10 cellular contexts compared by ENCODE assay signal in the genomic region with DNA sequence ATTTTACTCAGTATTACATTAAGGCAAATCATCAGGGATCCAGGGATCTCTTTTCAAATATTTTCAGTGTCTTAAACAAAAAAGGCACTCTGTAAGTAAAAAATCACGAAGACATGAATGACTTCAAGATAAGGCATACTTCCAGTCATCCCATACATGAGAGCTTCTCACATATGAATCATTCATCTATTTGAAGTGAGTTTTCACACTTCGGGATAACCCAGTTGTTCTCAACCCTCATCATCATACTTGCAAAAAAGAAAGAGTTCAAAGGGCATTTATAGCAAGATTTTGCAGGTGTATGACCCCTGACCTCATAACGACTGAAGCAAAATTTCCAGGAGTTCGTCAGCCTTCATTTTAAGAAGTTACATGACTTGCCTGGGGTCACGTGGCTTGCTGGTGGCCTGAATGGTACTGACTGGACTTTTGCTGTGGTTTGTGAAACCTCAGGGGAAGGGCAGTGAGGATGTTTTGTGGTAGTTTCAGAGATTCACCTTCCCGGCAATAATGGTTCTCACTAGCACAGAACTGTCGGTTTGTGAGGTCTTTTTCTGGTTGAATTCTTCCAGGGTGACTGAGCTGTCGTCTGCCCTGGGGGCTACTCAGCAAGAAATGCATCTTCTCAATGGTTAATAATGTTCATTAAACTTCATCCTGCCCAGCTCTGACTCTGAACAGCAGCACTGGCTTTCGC.
DNase-seq lines count a peak whose midpoint lies in the region; ATAC-seq, FAIRE-seq and TF ChIP-seq lines count a peak whose summit lies in the region.
"Had no signal": no experiment of that assay in that cellular context is flagged by ENCODE, and none has a peak within 500 bp of the region (broad histone marks: within the 10 kb centered on the region; RNA-seq: fewer than 3 reads in every experiment).

No MANE protein-coding gene starts in this region.

- H3K27ac ChIP-seq in GM12878 (ENCODE audit: control insufficient read depth, insufficient read depth) (no peak overlapping the region), colonic mucosa (no peak overlapping the region)
- H3K27ac ChIP-seq: hepatocyte had no signal

- TF ChIP-seq CTCF in GM13976 (IDR thresholded peaks at IDR 0.05; ENCODE audit: borderline replicate concordance, control extremely low read depth, extremely low read depth, insufficient read depth, missing control alignments) (no peak), GM12878 (IDR thresholded peaks at IDR 0.05 in 2 of 3, conservative IDR thresholded peaks at IDR 0.05 in 1 of 3; ENCODE audit: control insufficient read depth in 2 of 3, extremely low read depth in 1 of 3, insufficient read depth in 1 of 3, low read depth in 3 of 3, low read length in 3 of 3) (no peak), endothelial cell (IDR thresholded peaks at IDR 0.05; ENCODE audit: unreplicated experiment) (no peak), colonic mucosa (IDR thresholded peaks at IDR 0.05) (no peak)

- H3K9me3 ChIP-seq in GM12878 (replicated peaks; ENCODE audit: control insufficient read depth, insufficient read depth, low read length) = no peaks in the 10 kb centered on the region
- no peaks in the 10 kb centered on the region for H3K9me3 ChIP-seq in colonic mucosa

- no peak for TF ChIP-seq RAD21 in GM12878 (IDR thresholded peaks at IDR 0.05; ENCODE audit: insufficient read depth, low read depth, low read length)

- H2AFZ ChIP-seq in GM12878 (ENCODE audit: control insufficient read depth, low read depth, low read length) = peak overlapping the region; percentile 18
- H2AFZ ChIP-seq: hepatocyte had no signal

- no peaks in the 10 kb centered on the region for H3K9me3 Mint-ChIP-seq in endothelial cell (ENCODE audit: unreplicated experiment)
- H3K9me3 Mint-ChIP-seq: T-helper 1 cell treated with Interleukin-12 subunit alpha and Interleukin-12 subunit beta and Interleukin-4 antibody, amounts not matched to agents 30 μg/mL and 1 μg/mL, for 36 hours had no signal

- RAD21 ChIA-PET in GM12878 (lab: Charles Lee; ENCODE audit: unreplicated experiment) = interaction anchor here (1.0 to 5.1 kb wide), 5 partner anchors 9 to 239 kb away, joined by 3 to 35 read pairs (median 3); no protein-coding TSS in a partner anchor

- H3K4me1 ChIP-seq in GM12878 (ENCODE audit: control insufficient read depth, insufficient read depth, low read length) (peaks cover 28% of the 10 kb centered on the region), colonic mucosa (no peaks in the 10 kb centered on the region)

- DNase-seq in GM13976 (ENCODE audit: low spot score) = peak; percentile 44
- peak; percentile 53 for DNase-seq in GM12878 (ENCODE audit: low read depth, low spot score)
- no peak for DNase-seq in endothelial cell (ENCODE audit: low spot score)
- no peak for DNase-seq in hypothalamus (lab: John Stamatoyannopoulos, UW)
- DNase-seq in colonic mucosa = no peak
- DNase-seq in iPS-NIHi11 (ENCODE audit: low spot score) = no peak

- H3K4me2 ChIP-seq in GM12878 (ENCODE audit: control insufficient read depth, insufficient read depth) = peak overlapping the region; percentile 46

- WGBS in GM12878 (ENCODE audit: insufficient coverage, insufficient replicate concordance, low lambda C conversion rate, missing lambda C conversion rate) = under 1% methylated on average over 9 of the region's 9 CpGs

- H3K27ac Mint-ChIP-seq in endothelial cell (ENCODE audit: unreplicated experiment) = no peak overlapping the region
- H3K27ac Mint-ChIP-seq: T-helper 1 cell treated with Interleukin-12 subunit alpha and Interleukin-12 subunit beta and Interleukin-4 antibody, amounts not matched to agents 30 μg/mL and 1 μg/mL, for 36 hours had no signal

- H3K36me3 ChIP-seq in GM12878 (ENCODE audit: control insufficient read depth in 2 of 2, insufficient read depth in 2 of 2, low read length in 1 of 2) = no peaks in the 10 kb centered on the region
- no peaks in the 10 kb centered on the region for H3K36me3 ChIP-seq in colonic mucosa

- no peak; a peak in 1 of 4 replicates for TF ChIP-seq EP300 in GM12878 (IDR thresholded peaks at IDR 0.05; ENCODE audit: borderline replicate concordance in 1 of 2, control insufficient read depth in 1 of 2, low read depth in 2 of 2, low read length in 2 of 2)

- no peaks in the 10 kb centered on the region for H3K27me3 ChIP-seq in GM12878 (replicated peaks in 1 of 2; ENCODE audit: control insufficient read depth in 2 of 2, insufficient read depth in 2 of 2, low read length in 1 of 2)
- H3K27me3 ChIP-seq in colonic mucosa = no peaks in the 10 kb centered on the region
- H3K27me3 ChIP-seq: hepatocyte had no signal

- no peaks in the 10 kb centered on the region for H4K20me1 ChIP-seq in GM12878 (ENCODE audit: control insufficient read depth, insufficient read depth)

- no peaks in the 10 kb centered on the region for H3K4me1 Mint-ChIP-seq in endothelial cell (ENCODE audit: unreplicated experiment)

- H3K4me3 ChIP-seq in GM12878 (no peak overlapping the region), colonic mucosa (no peak overlapping the region)
- H3K4me3 ChIP-seq: hepatocyte had no signal

- FAIRE-seq in GM12878 (lab: Jason Lieb, UNC) = no peak

- SMC1A ChIA-PET in GM12878 (lab: Charles Lee; ENCODE audit: uncharacterized antibody, unreplicated experiment) = interaction anchor here (0.8 to 2.4 kb wide), 7 partner anchors 110 to 536 kb away, joined by 3 to 29 read pairs (median 5); no protein-coding TSS in a partner anchor

- in situ Hi-C loops in GM13976 (cut with MboI; ENCODE audit: low sequenced_read_pairs, unreplicated experiment) (loop anchor here (25.0 kb wide), 1 partner anchor 319 kb away; no protein-coding TSS in a partner anchor), GM12878 (cut with MboI) (loop anchor here (5.0 kb wide), 1 partner anchor 236 kb away; no protein-coding TSS in a partner anchor)

- BruUV-seq in GM12878 (replicated peaks; lab: Mats Ljungman, UMichigan) = no TSS peak

- H3K79me2 ChIP-seq in GM12878 (ENCODE audit: control insufficient read depth, insufficient read depth, low read length) = no peaks in the 10 kb centered on the region
- H3K79me2 ChIP-seq: hepatocyte had no signal

- peak; percentile 41 for ATAC-seq in GM19467 (IDR thresholded peaks at IDR 0.05; ENCODE audit: unreplicated experiment)
- ATAC-seq in HG03097 (IDR thresholded peaks at IDR 0.05; ENCODE audit: low FRiP score, unreplicated experiment) = peak; percentile 52
- peak; percentile 76 for ATAC-seq in GM12878

- POLR2A ChIA-PET in GM12878 (lab: Charles Lee) = no interaction called here

- intact Hi-C loops in GM12878 (cut with micrococcal nuclease; ENCODE audit: unreplicated experiment) = loop anchor here (1.0 to 10.0 kb wide), 6 partner anchors 91 to 589 kb away; a partner anchor contains a TSS
- intact Hi-C loops in colonic mucosa (cut with DNase I) = loop anchor here (2.0 to 10.0 kb wide), 2 partner anchors 239 to 583 kb away; no protein-coding TSS in a partner anchor

- no peak for TF ChIP-seq POLR2A in GM12878 (IDR thresholded peaks at IDR 0.05; ENCODE audit: low read depth, low read length)

- CTCF ChIA-PET in GM12878 (lab: Yijun Ruan, JAX) = interaction anchor here (0.6 to 5.3 kb wide), 25 partner anchors 11 to 465 kb away, joined by 3 to 54 read pairs (median 4); no protein-coding TSS in a partner anchor

- H3K27me3 Mint-ChIP-seq in endothelial cell (ENCODE audit: unreplicated experiment) = peaks cover 1% of the 10 kb centered on the region

- H3K9ac ChIP-seq in GM12878 (ENCODE audit: control insufficient read depth, insufficient read depth, low read length) (no peak overlapping the region), colonic mucosa (ENCODE audit: low read depth in 2 of 2, low read length in 2 of 2) (no peak overlapping the region)

- H3K36me3 Mint-ChIP-seq in endothelial cell (ENCODE audit: low read depth, unreplicated experiment) = no peaks in the 10 kb centered on the region

- H3K4me3 Mint-ChIP-seq in endothelial cell (ENCODE audit: unreplicated experiment) = no peak overlapping the region
- H3K4me3 Mint-ChIP-seq: T-helper 1 cell treated with Interleukin-12 subunit alpha and Interleukin-12 subunit beta and Interleukin-4 antibody, amounts not matched to agents 30 μg/mL and 1 μg/mL, for 36 hours had no signal

TF ChIP-seq in GM12878, 131 proteins besides CTCF, POLR2A, EP300 and RAD21 (continues in another document):
- TF ChIP-seq CREM (IDR thresholded peaks at IDR 0.05; ENCODE audit: low read depth) = no peak
- TF ChIP-seq JUNB (IDR thresholded peaks at IDR 0.05) = peak; percentile 11
- peak; percentile 78 for TF ChIP-seq NR2F1 (conservative IDR thresholded peaks at IDR 0.05)
- no peak; a peak in 1 of 4 replicates for TF ChIP-seq ETV6 (conservative IDR thresholded peaks at IDR 0.05 in 1 of 2, IDR thresholded peaks at IDR 0.05 in 1 of 2; ENCODE audit: borderline replicate concordance in 1 of 2, low read depth in 1 of 2)
- no peak for TF ChIP-seq IKZF2 (IDR thresholded peaks at IDR 0.05)
- TF ChIP-seq ZNF24 (IDR thresholded peaks at IDR 0.05) = 0 out of 2 replicates have a peak, but pooled peaks have one; percentile 29
- TF ChIP-seq POLR2AphosphoS5 (IDR thresholded peaks at IDR 0.05; ENCODE audit: low read length) = no peak
- TF ChIP-seq, protein P1, sequence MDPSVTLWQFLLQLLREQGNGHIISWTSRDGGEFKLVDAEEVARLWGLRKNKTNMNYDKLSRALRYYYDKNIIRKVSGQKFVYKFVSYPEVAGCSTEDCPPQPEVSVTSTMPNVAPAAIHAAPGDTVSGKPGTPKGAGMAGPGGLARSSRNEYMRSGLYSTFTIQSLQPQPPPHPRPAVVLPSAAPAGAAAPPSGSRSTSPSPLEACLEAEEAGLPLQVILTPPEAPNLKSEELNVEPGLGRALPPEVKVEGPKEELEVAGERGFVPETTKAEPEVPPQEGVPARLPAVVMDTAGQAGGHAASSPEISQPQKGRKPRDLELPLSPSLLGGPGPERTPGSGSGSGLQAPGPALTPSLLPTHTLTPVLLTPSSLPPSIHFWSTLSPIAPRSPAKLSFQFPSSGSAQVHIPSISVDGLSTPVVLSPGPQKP (IDR thresholded peaks at IDR 0.05; ENCODE audit: low read depth, low read length) = no peak
- TF ChIP-seq SUZ12 (IDR thresholded peaks at IDR 0.05; ENCODE audit: unreplicated experiment) = no peak
- no peak for TF ChIP-seq SPI1 (IDR thresholded peaks at IDR 0.05; ENCODE audit: borderline replicate concordance, insufficient read depth, low read depth, low read length)
- TF ChIP-seq, protein P2, sequence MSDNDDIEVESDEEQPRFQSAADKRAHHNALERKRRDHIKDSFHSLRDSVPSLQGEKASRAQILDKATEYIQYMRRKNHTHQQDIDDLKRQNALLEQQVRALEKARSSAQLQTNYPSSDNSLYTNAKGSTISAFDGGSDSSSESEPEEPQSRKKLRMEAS (IDR thresholded peaks at IDR 0.05; ENCODE audit: low read depth, low read length) = no peak
- no peak for TF ChIP-seq RBBP5 (conservative IDR thresholded peaks at IDR 0.05)
- TF ChIP-seq NR2C1 (IDR thresholded peaks at IDR 0.05) = peak; percentile 82

Comparison
In these comparisons a context has a peak if more than half of its experiments do, and no peak if none do; other contexts are left out.
1. DNase-seq: peak in GM13976 (single experiment) and GM12878 (single experiment); none in endothelial cell (single experiment), hypothalamus (0 of 51), colonic mucosa (single experiment) and iPS-NIHi11 (single experiment).
2. Peak in every context shown above with its lines, with median percentiles within 50 percentile points of each other: ATAC-seq.